ENCODE assay signal across 9 cellular contexts in genomic region chr1:35408925-35409324, GRCh38.
"Had no signal": no experiment of that assay in that cellular context is flagged by ENCODE, and none has a peak within 500 bp of the region (broad histone marks: within the 10 kb centered on the region; RNA-seq: fewer than 3 reads in every experiment).

No MANE protein-coding gene starts in this region.

- H3K4me3 ChIP-seq: GM23248, GM23338 had no signal

- ATAC-seq: GM23338, HCT116 had no signal

- H3K9ac ChIP-seq: GM23248 had no signal

- H3K9me3 Mint-ChIP-seq: GM23338, HFFc6 had no signal

- H3K27ac ChIP-seq: GM23248 had no signal

- H3K4me3 Mint-ChIP-seq: GM23338, H9, HFFc6 had no signal

- DNase-seq: GM23248, GOT3, H7, H9, HCEC 1CT, HFFc6 had no signal

- H3K4me2 ChIP-seq: GM23338 had no signal

- FAIRE-seq: H1 had no signal

- H2AFZ ChIP-seq: GM23248, GM23338 had no signal

- H3K27ac Mint-ChIP-seq: GM23338, H9, HFFc6 had no signal
